23 cellular contexts compared by ENCODE assay signal in the genomic region with DNA sequence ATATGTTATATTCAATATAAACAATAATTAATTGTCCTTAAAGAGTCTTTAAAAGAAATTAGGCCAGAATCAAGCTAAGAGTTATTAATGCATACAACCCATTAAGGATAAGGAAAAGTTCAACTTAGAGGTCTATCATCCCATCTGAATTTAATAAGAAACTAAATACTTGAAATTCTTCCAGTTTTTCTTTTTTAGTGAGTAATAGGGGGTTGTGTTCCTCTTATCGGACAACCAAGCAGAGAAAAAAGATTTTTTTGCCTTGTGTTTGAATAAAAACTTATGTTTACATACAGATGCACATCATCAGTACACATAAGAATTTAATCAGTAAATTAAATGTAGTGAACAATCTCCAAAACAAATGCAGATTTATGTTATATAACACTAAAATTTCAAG.
"Had no signal": no experiment of that assay in that cellular context is flagged by ENCODE, and none has a peak within 500 bp of the region (broad histone marks: within the 10 kb centered on the region; RNA-seq: fewer than 3 reads in every experiment).

No MANE protein-coding gene starts in this region.

- H3K9me3 Mint-ChIP-seq: activated CD8-positive, alpha-beta T cell treated with anti-CD3 and anti-CD28 coated beads for 36 hours; activated naive CD4-positive, alpha-beta T cell treated with anti-CD3 and anti-CD28 coated beads, Interleukin-2, amount 50 U/mL, for 24 hours; activated T-cell treated with anti-CD3 and anti-CD28 coated beads, Interleukin-2, amount 50 U/mL, for 4 hours had no signal

- DNase-seq: activated CD4-positive, alpha-beta T cell treated with anti-CD3 and anti-CD28 coated beads for 4 hours; activated CD8-positive, alpha-beta T cell treated with anti-CD3 and anti-CD28 coated beads for 36 hours; activated effector memory CD4-positive, alpha-beta T cell treated with Interleukin-2 at 50 U/mL for 16 hours; activated T-cell treated with anti-CD3 and anti-CD28 coated beads, Interleukin-2, amount 50 U/mL, for 4 hours; amniotic stem cell; body of pancreas; caudate nucleus; effector CD4-positive, alpha-beta T cell; hippocampal formation; kidney; left lung; natural killer cell; nucleus accumbens; posterior cingulate gyrus; retina; stimulated activated CD4-positive, alpha-beta T cell treated with anti-CD3 and anti-CD28 coated beads, Interleukin-12 subunit alpha, Interleukin-12 subunit beta, amount 100 ng/mL, for 4 hours; stimulated activated CD4-positive, alpha-beta T cell treated with anti-CD3 and anti-CD28 coated beads, Interleukin-2, amount 100 ng/mL, for 24 hours; T-helper 17 cell; tibial artery; uterus had no signal

- H3K36me3 ChIP-seq: left lung, tibial artery, uterus had no signal

- H3K9me3 ChIP-seq: body of pancreas, left lung, tibial artery, uterus had no signal

- H3K36me3 Mint-ChIP-seq: activated naive CD4-positive, alpha-beta T cell treated with anti-CD3 and anti-CD28 coated beads, Interleukin-2, amount 50 U/mL, for 24 hours; natural killer cell had no signal

- ATAC-seq: activated CD8-positive, alpha-beta T cell treated with anti-CD3 and anti-CD28 coated beads for 36 hours; activated T-cell treated with anti-CD3 and anti-CD28 coated beads, Interleukin-2, amount 50 U/mL, for 4 hours; body of pancreas; left lung; natural killer cell; T-helper 17 cell; WTC11 had no signal

- H3K27me3 Mint-ChIP-seq: activated CD8-positive, alpha-beta T cell treated with anti-CD3 and anti-CD28 coated beads for 36 hours had no signal

- H3K4me1 ChIP-seq: left lung had no signal

- H3K27ac ChIP-seq: body of pancreas, coronary artery, left lung, tibial artery had no signal

- H3K4me3 ChIP-seq: body of pancreas, coronary artery, left lung, tibial artery, uterus had no signal

- H3K27ac Mint-ChIP-seq: activated CD8-positive, alpha-beta T cell treated with anti-CD3 and anti-CD28 coated beads for 36 hours; activated naive CD4-positive, alpha-beta T cell treated with anti-CD3 and anti-CD28 coated beads, Interleukin-2, amount 50 U/mL, for 24 hours; natural killer cell; T-helper 17 cell had no signal

- H3K4me1 Mint-ChIP-seq: activated naive CD4-positive, alpha-beta T cell treated with anti-CD3 and anti-CD28 coated beads, Interleukin-2, amount 50 U/mL, for 24 hours; natural killer cell; T-helper 17 cell had no signal

- FAIRE-seq: kidney had no signal

- H3K27me3 ChIP-seq: body of pancreas, left lung, tibial artery, uterus had no signal

- H3K4me3 Mint-ChIP-seq: activated CD8-positive, alpha-beta T cell treated with anti-CD3 and anti-CD28 coated beads for 36 hours; activated naive CD4-positive, alpha-beta T cell treated with anti-CD3 and anti-CD28 coated beads, Interleukin-2, amount 50 U/mL, for 24 hours; activated T-cell treated with anti-CD3 and anti-CD28 coated beads, Interleukin-2, amount 50 U/mL, for 4 hours; natural killer cell; T-helper 17 cell; WTC11 had no signal
